Comparison of ENCODE assay signal across 1 cellular context in genomic region chr11:108286369-108286768, GRCh38.
TF ChIP-seq lines count a peak whose summit lies in the region.

No MANE protein-coding gene starts in this region.

TF ChIP-seq in GM23338, 12 proteins besides CTCF, POLR2A, EP300 and RAD21 (continued from another document):
- TF ChIP-seq ZNF462 (CRISPR knock-in tag; IDR thresholded peaks at IDR 0.05): no peak
- no peak for TF ChIP-seq REST (IDR thresholded peaks at IDR 0.05; ENCODE audit: unreplicated experiment)
- no peak for TF ChIP-seq EZH2phosphoT487 (IDR thresholded peaks at IDR 0.05; ENCODE audit: unreplicated experiment)
- TF ChIP-seq ETS1 (IDR thresholded peaks at IDR 0.05): no peak
- no peak for TF ChIP-seq ZNF331 (CRISPR knock-in tag; IDR thresholded peaks at IDR 0.05; ENCODE audit: low read depth)
- TF ChIP-seq ZNF114 (CRISPR knock-in tag; IDR thresholded peaks at IDR 0.05): no peak
- TF ChIP-seq NANOG (IDR thresholded peaks at IDR 0.05; ENCODE audit: borderline replicate concordance): no peak
- TF ChIP-seq STAT1 (IDR thresholded peaks at IDR 0.05; ENCODE audit: unreplicated experiment): no peak
- TF ChIP-seq POLR2AphosphoS5 (IDR thresholded peaks at IDR 0.05; ENCODE audit: low read depth): no peak
